8 cellular contexts compared by ENCODE assay signal in the genomic region with DNA sequence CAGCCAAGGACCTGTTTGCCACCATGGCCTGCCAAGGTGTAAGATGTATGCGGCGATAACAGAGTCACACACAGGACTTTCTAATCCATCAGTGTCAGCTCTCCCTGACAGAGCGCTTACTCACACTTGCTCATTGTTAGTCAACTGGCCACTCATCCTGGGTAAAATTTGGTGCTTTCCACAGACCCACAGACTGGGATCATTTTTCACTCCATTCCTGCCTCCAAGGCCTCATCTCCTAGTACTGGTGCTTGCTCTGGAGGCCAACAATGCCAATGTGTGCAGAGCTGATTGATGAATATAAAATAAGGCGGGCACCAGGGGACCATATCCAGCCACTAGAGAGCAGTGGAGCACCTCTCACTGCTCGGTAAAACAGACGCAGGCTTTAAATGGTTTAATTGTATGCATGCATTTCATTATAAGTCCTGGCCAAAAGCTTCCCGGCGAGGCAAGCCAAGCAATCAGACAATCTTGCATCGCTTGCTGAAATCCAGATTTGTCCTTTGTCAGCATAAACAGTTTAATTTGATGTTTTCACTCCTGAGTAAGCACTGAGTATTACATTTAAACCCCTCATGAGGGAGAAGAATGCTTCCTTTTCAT. TPM values are rescaled to one million over a fixed set of nuclear protein-coding genes. Genes with fewer than 3 reads are reported as not detected.
A peak's percentile ranks its signal among the peaks of the same experiment; 100 is the strongest.
DNase-seq lines count a peak whose midpoint lies in the region; ATAC-seq and TF ChIP-seq lines count a peak whose summit lies in the region.

No MANE protein-coding gene starts in this region.

- TF ChIP-seq CTCF in choroid plexus epithelial cell (conservative IDR thresholded peaks at IDR 0.05; ENCODE audit: low read depth, low read length), result peak; percentile 78

- H2AFZ ChIP-seq in neuronal stem cell (ENCODE audit: low read length), result no peak overlapping the region

- H4K91ac ChIP-seq in neuronal stem cell (ENCODE audit: low read depth, low read length, poor library complexity), result no peak overlapping the region

- no peak for ATAC-seq in HG03521 (IDR thresholded peaks at IDR 0.05; ENCODE audit: unreplicated experiment)

- no peak overlapping the region for H3K23ac ChIP-seq in neuronal stem cell (ENCODE audit: low read depth, low read length, poor library complexity)

- no peaks in the 10 kb centered on the region for H3K9me3 ChIP-seq in neuronal stem cell (replicated peaks in 1 of 2; ENCODE audit: control insufficient read depth in 2 of 2, insufficient read depth in 1 of 2, low read depth in 1 of 2, low read length in 2 of 2)

- peaks cover 3% of the 10 kb centered on the region for H3K79me1 ChIP-seq in neuronal stem cell (ENCODE audit: low read depth, low read length)

- H2AK5ac ChIP-seq in neuronal stem cell (ENCODE audit: low read depth, low read length), result no peak overlapping the region

- H2BK5ac ChIP-seq in neuronal stem cell (ENCODE audit: low read length), result peak overlapping the region; percentile 20

- no peak overlapping the region for H3K18ac ChIP-seq in neuronal stem cell (ENCODE audit: low read length)

- H3K9ac ChIP-seq in neuronal stem cell (ENCODE audit: low read depth, low read length, poor library complexity), result no peak overlapping the region

- DNase-seq in SKM-1 treated with dmso at 0.1 percent for 144 hours (lab: John Stamatoyannopoulos, UW; ENCODE audit: unreplicated experiment) (peak; percentile 22), SKM-1 (lab: John Stamatoyannopoulos, UW; ENCODE audit: unreplicated experiment) (no peak), NCI-H510A treated with DMSO at 0.1 percent for 48 hours (lab: John Stamatoyannopoulos, UW) (peak; percentile 61), choroid plexus epithelial cell (ENCODE audit: low read depth) (peak; percentile 63), neuronal stem cell (ENCODE audit: low spot score) (no peak), KG1 (lab: John Stamatoyannopoulos, UW) (no peak)
- DNase-seq in activated CD8-positive, alpha-beta memory T cell treated with anti-CD3 and anti-CD28 coated beads, Interleukin-2, amount 50 U/mL, for 4 hours, result no peak

- H3K4me3 ChIP-seq in choroid plexus epithelial cell (ENCODE audit: low read depth, low read length) (no peak overlapping the region), neuronal stem cell (ENCODE audit: low read length in 2 of 2) (no peak overlapping the region)

- H3K36me3 ChIP-seq in neuronal stem cell (replicated peaks in 1 of 2; ENCODE audit: control insufficient read depth in 2 of 2, insufficient read depth in 2 of 2, low read length in 2 of 2), result peaks cover 0 to 34% of the 10 kb centered on the region in 2 donors

- no peak overlapping the region for H2BK12ac ChIP-seq in neuronal stem cell (ENCODE audit: low read length)

- peak overlapping the region; percentile 9 for H3K27ac ChIP-seq in neuronal stem cell (replicated peaks; ENCODE audit: low read length)

- no peak overlapping the region for H2BK120ac ChIP-seq in neuronal stem cell (ENCODE audit: low read depth, low read length)

- WGBS in neuronal stem cell (ENCODE audit: extremely low coverage in 2 of 2, insufficient read length in 2 of 2, insufficient replicate concordance in 1 of 2), 2 donors, result no CpG with 5 or more reads among the region's 9 CpGs

- no peak overlapping the region for H3K14ac ChIP-seq in neuronal stem cell (ENCODE audit: low read length)

- H3K4me1 ChIP-seq in neuronal stem cell (ENCODE audit: control insufficient read depth in 2 of 2, insufficient read depth in 1 of 2, low read depth in 1 of 2, low read length in 2 of 2), result peaks cover 18 to 24% of the 10 kb centered on the region in 2 donors

- no peaks in the 10 kb centered on the region for H3K27me3 ChIP-seq in neuronal stem cell (ENCODE audit: control insufficient read depth in 3 of 3, insufficient read depth in 3 of 3, low read depth in 1 of 3, low read length in 3 of 3)

- H3K4me2 ChIP-seq in neuronal stem cell (ENCODE audit: insufficient read depth, low read length, poor library complexity, severe bottlenecking), result no peak overlapping the region

- no peak overlapping the region for H4K8ac ChIP-seq in neuronal stem cell (ENCODE audit: low read depth, low read length)

- H3K4ac ChIP-seq in neuronal stem cell (ENCODE audit: low read length), result no peak overlapping the region

- no peak overlapping the region for H2BK15ac ChIP-seq in neuronal stem cell (ENCODE audit: low read length)

RNA-seq across cellular contexts. Expression of gene PSMB7, which starts 22.3 kb away (rescaled TPM):
- polyA plus RNA-seq in neuronal stem cell (2013, experiment 1 of 2), result 189 TPM
- polyA plus RNA-seq in neuronal stem cell (2013, experiment 2 of 2), result 189 TPM

RNA-seq across cellular contexts. Expression of gene ADGRD2, which starts 57.3 kb away (rescaled TPM):
- polyA plus RNA-seq in neuronal stem cell (2013, experiment 1 of 2), result 0.54 TPM
- 0.58 TPM for polyA plus RNA-seq in neuronal stem cell (2013, experiment 2 of 2)

Comparison
In these comparisons a context has a peak if more than half of its experiments do, and no peak if none do; other contexts are left out.
1. DNase-seq: peak in SKM-1 treated with dmso at 0.1 percent for 144 hours (single experiment), NCI-H510A treated with DMSO at 0.1 percent for 48 hours (single experiment) and choroid plexus epithelial cell (single experiment); none in SKM-1 (single experiment), neuronal stem cell (single experiment), KG1 (single experiment) and activated CD8-positive, alpha-beta memory T cell treated with anti-CD3 and anti-CD28 coated beads, Interleukin-2, amount 50 U/mL, for 4 hours (single experiment).